ENCODE assay signal across 22 cellular contexts in the genomic region with DNA sequence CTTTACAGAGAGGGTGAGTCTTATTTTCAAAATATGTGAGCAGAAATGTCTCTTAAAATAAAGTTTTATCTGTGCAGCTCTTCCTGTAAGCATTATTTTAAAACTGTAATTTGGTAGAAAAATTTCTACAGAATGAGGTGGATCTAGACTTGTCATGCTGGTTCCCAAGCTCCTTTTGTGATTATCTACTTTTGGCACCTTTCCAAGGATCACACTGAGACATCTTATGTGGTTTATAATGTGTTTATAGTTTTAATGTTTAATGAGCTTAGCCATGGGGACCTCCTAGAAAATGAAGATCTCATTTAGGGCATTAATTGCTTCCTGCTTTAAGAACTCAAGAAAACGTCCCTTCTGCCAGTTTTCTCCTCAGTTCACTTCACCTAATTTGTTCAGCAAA.
DNase-seq lines count a peak whose midpoint lies in the region; TF ChIP-seq lines count a peak whose summit lies in the region.
"Had no signal": no experiment of that assay in that cellular context is flagged by ENCODE, and none has a peak within 500 bp of the region (broad histone marks: within the 10 kb centered on the region; RNA-seq: fewer than 3 reads in every experiment).

No MANE protein-coding gene starts in this region.

- peak; percentile 2 to 72 for DNase-seq in NCI-H524 (lab: John Stamatoyannopoulos, UW)
- DNase-seq in NCI-H524 treated with DMSO at 0.1 percent for 48 hours (lab: John Stamatoyannopoulos, UW) = no peak
- peak; percentile 36 for DNase-seq in D341Med (ENCODE audit: low spot score)
- peak; percentile 95 for DNase-seq in NCI-H82 (lab: John Stamatoyannopoulos, UW)
- DNase-seq in epithelial cell of esophagus (ENCODE audit: low read depth) = peak; percentile 60
- no peak for DNase-seq in A172 (ENCODE audit: low spot score)
- no peak for DNase-seq in DMS 273 treated with DMSO at 0.1 percent for 48 hours (lab: John Stamatoyannopoulos, UW)
- DNase-seq: C1 segment of cervical spinal cord; Calu3; CD4-positive, alpha-beta memory T cell; DMS79; EL; GDM1; H9; IMR-90; NCI-H1048; NCI-H1694; NCI-H774; SHP77 had no signal

- TF ChIP-seq CTCF in epithelial cell of esophagus (IDR thresholded peaks at IDR 0.05; ENCODE audit: insufficient read depth, low read depth, low read length, missing control alignments) = no peak

- no peak overlapping the region for H3K4me3 ChIP-seq in epithelial cell of esophagus (ENCODE audit: low read length)
- H3K4me3 ChIP-seq: A549, GM12878, GM23338 had no signal

Comparison
In these comparisons a context has a peak if more than half of its experiments do, and no peak if none do; other contexts are left out.
1. DNase-seq: peak in NCI-H524 (2 of 2), D341Med (single experiment), NCI-H82 (single experiment) and epithelial cell of esophagus (single experiment); none in NCI-H524 treated with DMSO at 0.1 percent for 48 hours (single experiment), A172 (single experiment) and DMS 273 treated with DMSO at 0.1 percent for 48 hours (single experiment).